In the genomic region with DNA sequence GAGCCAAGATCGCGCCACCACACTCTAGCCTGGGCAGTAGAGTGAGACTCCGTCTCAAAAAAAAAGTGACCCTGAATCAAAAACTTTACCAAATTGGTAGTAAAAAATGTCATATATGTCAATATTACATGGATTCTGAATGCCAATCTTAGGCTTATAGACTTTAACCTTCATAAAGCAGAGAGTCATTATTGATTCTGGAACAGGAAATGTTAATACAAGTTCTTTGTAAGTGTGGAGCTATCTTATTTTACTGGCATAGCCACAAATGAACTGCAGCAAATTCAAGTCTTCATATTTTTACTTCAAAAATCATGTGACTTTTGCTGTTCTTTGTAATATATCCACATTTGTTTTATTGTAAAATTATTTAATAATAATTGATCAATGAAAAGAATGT, we compare ENCODE assay signal across 7 cellular contexts.
"Had no signal": no experiment of that assay in that cellular context is flagged by ENCODE, and none has a peak within 500 bp of the region (broad histone marks: within the 10 kb centered on the region; RNA-seq: fewer than 3 reads in every experiment).

No MANE protein-coding gene starts in this region.

- DNase-seq: GM23248, GOT3, H7, HCEC 1CT, KG1 had no signal

- FAIRE-seq: HTR-8/SVneo had no signal

- H3K27me3 Mint-ChIP-seq: IgD-negative memory B cell had no signal

- H3K4me3 Mint-ChIP-seq: IgD-negative memory B cell had no signal

- H3K4me3 ChIP-seq: GM23248 had no signal

- H3K27ac Mint-ChIP-seq: IgD-negative memory B cell had no signal

- H3K9ac ChIP-seq: GM23248 had no signal

- H3K27ac ChIP-seq: GM23248 had no signal

- H2AFZ ChIP-seq: GM23248 had no signal
